23 cellular contexts compared by ENCODE assay signal in genomic region chr9:93974151-93974550, GRCh38. TPM values are rescaled to one million over a fixed set of nuclear protein-coding genes. Genes with fewer than 3 reads are reported as not detected.
"Had no signal": no experiment of that assay in that cellular context is flagged by ENCODE, and none has a peak within 500 bp of the region (broad histone marks: within the 10 kb centered on the region; RNA-seq: fewer than 3 reads in every experiment).

No MANE protein-coding gene starts in this region.

- H3K4me3 ChIP-seq: hepatocyte, left ventricle myocardium inferior, tibial nerve had no signal

- H3K9me3 Mint-ChIP-seq: activated T-helper 17 cell treated with anti-CD3 and anti-CD28 coated beads, Interleukin-2, amount 50 U/mL, for 72 hours; natural killer cell; stimulated activated effector memory CD8-positive, alpha-beta T cell treated with anti-CD3 and anti-CD28 coated beads, Interleukin-12 subunit alpha, Interleukin-12 subunit beta, amount 100 ng/mL, for 72 hours had no signal

- H3K9me3 ChIP-seq: neutrophil had no signal

- H3K79me2 ChIP-seq: hepatocyte, parathyroid adenoma had no signal

- H3K36me3 ChIP-seq: left ventricle myocardium inferior, neutrophil, tibial nerve had no signal

- H3K27ac ChIP-seq: epithelial cell of prostate, hepatocyte, left ventricle myocardium inferior, neutrophil, parathyroid adenoma, tibial nerve, VCaP had no signal

- H3K27me3 ChIP-seq: tibial nerve had no signal

- DNase-seq: activated CD4-positive, alpha-beta T cell treated with anti-CD3 and anti-CD28 coated beads for 1 hour; activated CD4-positive, alpha-beta T cell treated with anti-CD3 and anti-CD28 coated beads, Interleukin-2, amount 50 U/mL, for 4 hours; activated naive CD4-positive, alpha-beta T cell treated with Interleukin-2 at 50 U/mL for 16 hours; aorta; dermis blood vessel endothelial cell; effector memory CD8-positive, alpha-beta T cell; islet precursor cell; left ventricle myocardium inferior; mesenchymal stem cell; natural killer cell; T1000 had no signal

- H2AFZ ChIP-seq: hepatocyte, parathyroid adenoma had no signal

- H3K9ac ChIP-seq: parathyroid adenoma had no signal

- ATAC-seq: activated T-helper 17 cell treated with anti-CD3 and anti-CD28 coated beads, Interleukin-2, amount 50 U/mL, for 72 hours; effector memory CD8-positive, alpha-beta T cell; natural killer cell; stimulated activated effector memory CD8-positive, alpha-beta T cell treated with anti-CD3 and anti-CD28 coated beads, Interleukin-12 subunit alpha, Interleukin-12 subunit beta, amount 100 ng/mL, for 72 hours had no signal

- H3K27ac Mint-ChIP-seq: activated T-helper 17 cell treated with anti-CD3 and anti-CD28 coated beads, Interleukin-2, amount 50 U/mL, for 72 hours; effector memory CD8-positive, alpha-beta T cell; natural killer cell; stimulated activated effector memory CD8-positive, alpha-beta T cell treated with anti-CD3 and anti-CD28 coated beads, Interleukin-12 subunit alpha, Interleukin-12 subunit beta, amount 100 ng/mL, for 72 hours had no signal

- H3K36me3 Mint-ChIP-seq: natural killer cell; stimulated activated effector memory CD8-positive, alpha-beta T cell treated with anti-CD3 and anti-CD28 coated beads, Interleukin-12 subunit alpha, Interleukin-12 subunit beta, amount 100 ng/mL, for 72 hours had no signal

- H3K4me1 ChIP-seq: left ventricle myocardium inferior, parathyroid adenoma, tibial nerve had no signal

- H3K4me3 Mint-ChIP-seq: activated T-helper 17 cell treated with anti-CD3 and anti-CD28 coated beads, Interleukin-2, amount 50 U/mL, for 72 hours; effector memory CD8-positive, alpha-beta T cell; natural killer cell; stimulated activated effector memory CD8-positive, alpha-beta T cell treated with anti-CD3 and anti-CD28 coated beads, Interleukin-12 subunit alpha, Interleukin-12 subunit beta, amount 100 ng/mL, for 72 hours had no signal

- H3K4me1 Mint-ChIP-seq: activated T-helper 17 cell treated with anti-CD3 and anti-CD28 coated beads, Interleukin-2, amount 50 U/mL, for 72 hours; natural killer cell; stimulated activated effector memory CD8-positive, alpha-beta T cell treated with anti-CD3 and anti-CD28 coated beads, Interleukin-12 subunit alpha, Interleukin-12 subunit beta, amount 100 ng/mL, for 72 hours had no signal

- H3K4me2 ChIP-seq: hepatocyte had no signal

RNA-seq across cellular contexts. Expression of gene BARX1, which starts 19.0 kb away (rescaled TPM):
- total RNA-seq: bronchial epithelial cell, cerebellum, dermis blood vessel endothelial cell, glomerular endothelial cell, left ventricle myocardium inferior, natural killer cell, renal cortical epithelial cell, tibial nerve had no signal
- polyA plus RNA-seq: aorta had no signal
